Comparison of ENCODE assay signal across 8 cellular contexts in the genomic region with DNA sequence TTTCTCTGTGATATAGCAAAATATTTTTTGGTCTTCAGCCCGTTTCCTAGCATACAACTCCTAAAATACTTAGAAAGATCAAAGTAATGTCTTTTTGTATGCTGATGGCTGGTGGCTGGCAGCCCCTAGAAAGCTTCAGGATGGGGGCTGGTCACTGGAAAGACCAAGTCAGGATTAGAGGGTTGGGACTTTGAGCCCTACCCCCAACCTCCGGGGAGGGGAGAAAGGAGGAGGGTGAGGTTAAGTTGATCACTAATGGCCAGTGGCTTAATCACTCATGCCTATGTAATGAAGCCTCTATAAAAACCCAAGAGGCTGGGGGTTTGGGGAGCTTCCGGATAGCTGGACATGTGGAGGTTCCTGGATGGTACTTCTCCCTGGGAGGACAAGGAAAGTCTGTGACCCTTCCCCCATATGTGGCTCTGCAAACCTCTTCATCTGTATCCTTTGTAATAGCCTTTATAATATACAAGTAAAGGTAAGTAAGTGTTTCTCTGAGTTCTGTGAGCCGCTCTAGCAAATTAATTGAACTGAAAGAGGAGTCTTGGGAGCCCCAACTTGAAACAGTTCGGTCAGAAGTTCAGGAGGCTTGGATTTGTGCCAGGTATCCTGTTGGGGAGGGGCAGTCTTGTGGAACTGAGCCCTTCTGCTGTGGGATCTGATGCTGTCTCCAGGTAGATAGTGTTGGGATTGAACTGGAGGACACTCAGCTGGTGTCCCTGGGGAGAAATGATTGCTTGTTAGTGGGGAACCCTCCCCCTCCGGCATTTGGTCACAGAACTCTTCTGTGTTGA. TPM values are rescaled to one million over a fixed set of nuclear protein-coding genes. Genes with fewer than 3 reads are reported as not detected.
DNase-seq lines count a peak whose midpoint lies in the region; ATAC-seq, FAIRE-seq and TF ChIP-seq lines count a peak whose summit lies in the region.
"Had no signal": no experiment of that assay in that cellular context is flagged by ENCODE, and none has a peak within 500 bp of the region (broad histone marks: within the 10 kb centered on the region; RNA-seq: fewer than 3 reads in every experiment).

No MANE protein-coding gene starts in this region.

- no peaks in the 10 kb centered on the region for H3K27me3 Mint-ChIP-seq in activated T-cell treated with anti-CD3 and anti-CD28 coated beads, Interleukin-2, amount 50 U/mL, for 4 hours (ENCODE audit: low read depth)

- peaks cover 0 to 2% of the 10 kb centered on the region in 2 donors for H3K4me1 ChIP-seq in small intestine (ENCODE audit: control insufficient read depth in 2 of 2, insufficient read depth in 1 of 2, low read depth in 1 of 2, low read length in 1 of 2)

- H3K36me3 ChIP-seq in small intestine (ENCODE audit: control insufficient read depth in 2 of 2, insufficient read depth in 2 of 2, low read length in 2 of 2): no peaks in the 10 kb centered on the region

- no peak overlapping the region for H3K27ac ChIP-seq in small intestine (ENCODE audit: low read depth in 1 of 2, low read length in 1 of 2)

- no peaks in the 10 kb centered on the region for H3K9me3 ChIP-seq in small intestine (ENCODE audit: control insufficient read depth, low read depth)
- H3K9me3 ChIP-seq: mucosa of descending colon had no signal

- no peak for DNase-seq in activated T-cell treated with anti-CD3 and anti-CD28 coated beads, Interleukin-2, amount 50 U/mL, for 4 hours
- DNase-seq in activated T-cell treated with anti-CD3 and anti-CD28 coated beads for 4 hours (no peak), small intestine (peak; percentile 63), erythroblast (lab: John Stamatoyannopoulos, UW) (no peak), posterior cingulate gyrus (no peak)
- DNase-seq in activated naive CD4-positive, alpha-beta T cell treated with anti-CD3 and anti-CD28 coated beads, Interleukin-2, amount 50 U/mL, for 72 hours (ENCODE audit: low spot score in 2 of 2): no peak
- DNase-seq: activated CD4-positive, alpha-beta T cell treated with anti-CD3 and anti-CD28 coated beads for 48 hours had no signal

- no peaks in the 10 kb centered on the region for H3K27me3 ChIP-seq in small intestine (ENCODE audit: control insufficient read depth in 2 of 2, insufficient read depth in 2 of 2, low read length in 2 of 2)

- H3K4me3 ChIP-seq in small intestine (ENCODE audit: low read depth in 1 of 2, low read length in 2 of 2): no peak overlapping the region
- H3K4me3 ChIP-seq: mucosa of descending colon had no signal

- FAIRE-seq in small intestine (lab: Jason Lieb, UNC): no peak

- peaks cover 69% of the 10 kb centered on the region for H3K4me1 Mint-ChIP-seq in activated T-cell treated with anti-CD3 and anti-CD28 coated beads, Interleukin-2, amount 50 U/mL, for 4 hours (ENCODE audit: low read depth)

- peaks cover 19% of the 10 kb centered on the region for H3K36me3 Mint-ChIP-seq in activated T-cell treated with anti-CD3 and anti-CD28 coated beads, Interleukin-2, amount 50 U/mL, for 4 hours (ENCODE audit: insufficient read depth)
- H3K36me3 Mint-ChIP-seq in activated naive CD4-positive, alpha-beta T cell treated with anti-CD3 and anti-CD28 coated beads, Interleukin-2, amount 50 U/mL, for 72 hours: peaks cover 19 to 25% of the 10 kb centered on the region in 2 donors

- no peaks in the 10 kb centered on the region for H3K9me3 Mint-ChIP-seq in activated T-cell treated with anti-CD3 and anti-CD28 coated beads, Interleukin-2, amount 50 U/mL, for 4 hours
- no peaks in the 10 kb centered on the region for H3K9me3 Mint-ChIP-seq in activated naive CD4-positive, alpha-beta T cell treated with anti-CD3 and anti-CD28 coated beads, Interleukin-2, amount 50 U/mL, for 72 hours

- H3K27ac Mint-ChIP-seq in activated naive CD4-positive, alpha-beta T cell treated with anti-CD3 and anti-CD28 coated beads, Interleukin-2, amount 50 U/mL, for 72 hours: peak overlapping the region; percentile 83 to 88

- intact Hi-C loops in posterior cingulate gyrus (cut with DNase I): loop anchor here (5.0 kb wide), 1 partner anchor 44 kb away; the partner anchor contains the start of genes PRMT7 and SLC7A6OS

- no peak for ATAC-seq in activated T-cell treated with anti-CD3 and anti-CD28 coated beads, Interleukin-2, amount 50 U/mL, for 4 hours
- ATAC-seq in activated naive CD4-positive, alpha-beta T cell treated with anti-CD3 and anti-CD28 coated beads, Interleukin-2, amount 50 U/mL, for 72 hours: no peak
- ATAC-seq: mucosa of descending colon had no signal

- H3K4me3 Mint-ChIP-seq in activated T-cell treated with anti-CD3 and anti-CD28 coated beads, Interleukin-2, amount 50 U/mL, for 4 hours: peak overlapping the region; percentile 43

- 34 to 59% (median 46%) methylated on average over 6 of the region's 6 CpGs for WGBS in small intestine, 3 donors

- no peak for TF ChIP-seq POLR2A in erythroblast (IDR thresholded peaks at IDR 0.05; ENCODE audit: low read length)

RNA-seq across cellular contexts. Expression of gene SLC7A6, which starts 3.5 kb away (rescaled TPM):
- total RNA-seq in activated T-cell treated with anti-CD3 and anti-CD28 coated beads, Interleukin-2, amount 50 U/mL, for 4 hours: 100 to 1,000 TPM in 2 of 3 donors, 10 to 100 TPM in 1; 91.3 to 103 (median 103) TPM
- 10 to 100 TPM; 69.0 to 97.7 TPM for total RNA-seq in activated naive CD4-positive, alpha-beta T cell treated with anti-CD3 and anti-CD28 coated beads, Interleukin-2, amount 50 U/mL, for 72 hours
- polyA plus RNA-seq in small intestine: 1 to 10 TPM; 2.0 to 8.5 (median 4.9) TPM

RNA-seq across cellular contexts. Expression of gene PLA2G15, which starts 22.6 kb away (rescaled TPM):
- 10 to 100 TPM in 1 of 3 donors, 1 to 10 TPM in 2; 7.4 to 11.0 (median 7.9) TPM for total RNA-seq in activated T-cell treated with anti-CD3 and anti-CD28 coated beads, Interleukin-2, amount 50 U/mL, for 4 hours
- total RNA-seq in activated naive CD4-positive, alpha-beta T cell treated with anti-CD3 and anti-CD28 coated beads, Interleukin-2, amount 50 U/mL, for 72 hours: 1 to 10 TPM; 9.7 to 9.8 TPM
- 1 to 10 TPM; 5.4 to 7.4 (median 5.7) TPM for polyA plus RNA-seq in small intestine

RNA-seq across cellular contexts. Expression of gene ESRP2, which starts 31.9 kb away (rescaled TPM):
- total RNA-seq in activated T-cell treated with anti-CD3 and anti-CD28 coated beads, Interleukin-2, amount 50 U/mL, for 4 hours: 1 to 10 TPM in 1 of 3 donors, under 1 TPM in 2; 0.53 to 1.3 (median 0.68) TPM
- under 1 TPM; 0.43 to 0.48 TPM for total RNA-seq in activated naive CD4-positive, alpha-beta T cell treated with anti-CD3 and anti-CD28 coated beads, Interleukin-2, amount 50 U/mL, for 72 hours
- polyA plus RNA-seq in small intestine: 10 to 100 TPM; 14.3 to 21.5 (median 15.9) TPM

RNA-seq across cellular contexts. Expression of gene SLC7A6OS, which starts 42.9 kb away (rescaled TPM):
- total RNA-seq in activated T-cell treated with anti-CD3 and anti-CD28 coated beads, Interleukin-2, amount 50 U/mL, for 4 hours: 10 to 100 TPM; 19.0 to 27.6 (median 21.5) TPM
- total RNA-seq in activated naive CD4-positive, alpha-beta T cell treated with anti-CD3 and anti-CD28 coated beads, Interleukin-2, amount 50 U/mL, for 72 hours: 10 to 100 TPM; 21.4 to 29.6 TPM
- polyA plus RNA-seq in small intestine: 1 to 10 TPM; 3.8 to 6.6 (median 5.1) TPM

RNA-seq across cellular contexts. Expression of gene PRMT7, which starts 43.0 kb away (rescaled TPM):
- 10 to 100 TPM; 60.3 to 66.8 (median 63.0) TPM for total RNA-seq in activated T-cell treated with anti-CD3 and anti-CD28 coated beads, Interleukin-2, amount 50 U/mL, for 4 hours
- 10 to 100 TPM; 33.7 to 80.2 TPM for total RNA-seq in activated naive CD4-positive, alpha-beta T cell treated with anti-CD3 and anti-CD28 coated beads, Interleukin-2, amount 50 U/mL, for 72 hours
- 10 to 100 TPM; 13.6 to 26.7 (median 13.8) TPM for polyA plus RNA-seq in small intestine
